11 cellular contexts compared by ENCODE assay signal in the genomic region with DNA sequence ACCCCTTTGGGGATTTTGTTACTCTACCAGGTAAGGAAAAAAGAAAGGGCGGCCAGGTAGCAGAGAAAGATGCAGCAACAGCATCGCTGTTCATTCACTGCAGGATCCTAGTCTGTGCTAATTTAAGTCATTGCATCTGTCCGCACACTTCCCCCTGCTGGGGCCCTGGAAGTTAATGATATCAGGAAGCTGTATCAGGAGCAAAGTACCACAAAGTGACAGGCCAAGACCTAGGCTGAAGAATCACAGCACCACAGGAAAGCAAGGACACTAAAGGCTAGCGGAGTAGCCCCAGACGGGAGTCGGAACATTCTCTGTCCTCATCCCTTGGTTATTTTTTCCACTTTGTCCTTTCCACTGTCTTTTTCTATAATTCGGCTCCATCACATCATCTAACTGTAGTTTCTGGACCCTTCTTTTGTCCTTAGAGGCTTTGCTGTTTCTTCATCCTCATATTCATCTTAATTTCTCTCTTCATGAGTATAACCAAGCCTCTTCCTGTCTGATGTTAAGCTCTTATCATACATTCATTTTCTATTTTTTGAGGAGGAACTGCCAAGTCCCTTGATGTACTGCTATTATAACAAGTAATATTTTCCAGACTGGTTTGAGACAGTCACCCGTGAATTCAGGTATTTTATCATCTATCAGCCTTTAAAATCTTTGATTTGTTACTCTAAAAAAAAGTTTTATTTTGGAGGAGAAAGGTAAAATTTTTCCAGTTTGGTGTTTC. TPM values are rescaled to one million over a fixed set of nuclear protein-coding genes. Genes with fewer than 3 reads are reported as not detected.
DNase-seq lines count a peak whose midpoint lies in the region; ATAC-seq and TF ChIP-seq lines count a peak whose summit lies in the region.
"Had no signal": no experiment of that assay in that cellular context is flagged by ENCODE, and none has a peak within 500 bp of the region (broad histone marks: within the 10 kb centered on the region; RNA-seq: fewer than 3 reads in every experiment).

No MANE protein-coding gene starts in this region.

- no peaks in the 10 kb centered on the region for H3K79me2 ChIP-seq in mesendoderm (ENCODE audit: control insufficient read depth, insufficient read depth, low read length)

- H3K36me3 Mint-ChIP-seq in activated CD8-positive, alpha-beta T cell treated with anti-CD3 and anti-CD28 coated beads for 36 hours (ENCODE audit: low read depth): peaks cover 11% of the 10 kb centered on the region
- no peaks in the 10 kb centered on the region for H3K36me3 Mint-ChIP-seq in activated CD8-positive, alpha-beta T cell treated with anti-CD3 and anti-CD28 coated beads, Interleukin-2, amount 10 ng/mL, durations not matched to agents 7 days and 5 days (ENCODE audit: low read depth)
- peaks cover 41% of the 10 kb centered on the region for H3K36me3 Mint-ChIP-seq in activated T-helper 2 cell treated with anti-CD3 and anti-CD28 coated beads, Interferon-gamma antibody, Interleukin-2, Interleukin-4, amounts not matched to agents 10 μg/mL and 5 μg/mL and 100 μg/mL, durations not matched to agents 14 hours and 24 hours and 36 hours (ENCODE audit: low read depth)

- H3K9me3 Mint-ChIP-seq in activated CD8-positive, alpha-beta T cell treated with anti-CD3 and anti-CD28 coated beads for 36 hours: no peaks in the 10 kb centered on the region
- no peaks in the 10 kb centered on the region for H3K9me3 Mint-ChIP-seq in activated CD8-positive, alpha-beta T cell treated with anti-CD3 and anti-CD28 coated beads, Interleukin-2, amount 10 ng/mL, durations not matched to agents 7 days and 5 days (ENCODE audit: insufficient read depth)
- no peaks in the 10 kb centered on the region for H3K9me3 Mint-ChIP-seq in activated T-helper 2 cell treated with anti-CD3 and anti-CD28 coated beads, Interferon-gamma antibody, Interleukin-2, Interleukin-4, amounts not matched to agents 10 μg/mL and 5 μg/mL and 100 μg/mL, durations not matched to agents 14 hours and 24 hours and 36 hours

- H3K27me3 ChIP-seq in mesendoderm (ENCODE audit: insufficient read depth, low read length, poor library complexity) (no peaks in the 10 kb centered on the region), thyroid gland (no peaks in the 10 kb centered on the region)
- H3K27me3 ChIP-seq: ascending aorta had no signal

- no peak overlapping the region for H2AK5ac ChIP-seq in mesendoderm (ENCODE audit: low read length)

- H3K27ac ChIP-seq in mesendoderm (ENCODE audit: low read depth, low read length) (no peak overlapping the region), thyroid gland (peak overlapping the region; percentile 68 to 78 (median 69))

- ATAC-seq in activated CD8-positive, alpha-beta T cell treated with anti-CD3 and anti-CD28 coated beads for 36 hours: peak; percentile 72
- ATAC-seq in activated CD8-positive, alpha-beta T cell treated with anti-CD3 and anti-CD28 coated beads, Interleukin-2, amount 10 ng/mL, durations not matched to agents 7 days and 5 days: no peak
- ATAC-seq in GM21825 (IDR thresholded peaks at IDR 0.05; ENCODE audit: unreplicated experiment): no peak

- TF ChIP-seq CTCF in activated CD8-positive, alpha-beta T cell treated with anti-CD3 and anti-CD28 coated beads for 36 hours (IDR thresholded peaks at IDR 0.05): no peak
- TF ChIP-seq CTCF in thyroid gland (IDR thresholded peaks at IDR 0.05): no peak

- CTCF ChIA-PET in activated CD8-positive, alpha-beta T cell treated with anti-CD3 and anti-CD28 coated beads for 36 hours (lab: Charles Lee): interaction anchor here (1.0 to 1.6 kb wide), 2 partner anchors 14 to 15 kb away, joined by 3 to 7 read pairs; no protein-coding TSS in a partner anchor
- CTCF ChIA-PET in activated CD8-positive, alpha-beta T cell treated with anti-CD3 and anti-CD28 coated beads, Interleukin-2, amount 10 ng/mL, durations not matched to agents 7 days and 5 days (lab: Charles Lee): interaction anchor here (1.1 kb wide), 1 partner anchor 121 kb away, joined by 3 read pairs; no protein-coding TSS in a partner anchor

- no peak overlapping the region for H2BK120ac ChIP-seq in mesendoderm (ENCODE audit: low read depth, low read length)

- H3K4me3 ChIP-seq in mesendoderm (ENCODE audit: low read length): no peak overlapping the region
- H3K4me3 ChIP-seq in thyroid gland (replicated peaks in 1 of 3): no peak overlapping the region
- H3K4me3 ChIP-seq: ascending aorta had no signal

- H3K18ac ChIP-seq in mesendoderm (ENCODE audit: low read length): no peak overlapping the region

- POLR2A ChIA-PET in activated CD8-positive, alpha-beta T cell treated with anti-CD3 and anti-CD28 coated beads for 36 hours (lab: Charles Lee): interaction anchor here (0.8 to 1.5 kb wide), 4 partner anchors 9 to 58 kb away, joined by 3 to 4 read pairs (median 4); no protein-coding TSS in a partner anchor
- POLR2A ChIA-PET in activated CD8-positive, alpha-beta T cell treated with anti-CD3 and anti-CD28 coated beads, Interleukin-2, amount 10 ng/mL, durations not matched to agents 7 days and 5 days (lab: Charles Lee): no interaction called here

- H3K9ac ChIP-seq in mesendoderm (ENCODE audit: low read length): no peak overlapping the region

- H3K56ac ChIP-seq in mesendoderm (ENCODE audit: low read length): no peak overlapping the region

- intact Hi-C loops in activated CD8-positive, alpha-beta T cell treated with anti-CD3 and anti-CD28 coated beads for 36 hours (cut with micrococcal nuclease): no loop called here
- intact Hi-C loops in activated T-helper 2 cell treated with anti-CD3 and anti-CD28 coated beads, Interferon-gamma antibody, Interleukin-2, Interleukin-4, amounts not matched to agents 10 μg/mL and 5 μg/mL and 100 μg/mL, durations not matched to agents 14 hours and 24 hours and 36 hours (cut with micrococcal nuclease): no loop called here
- intact Hi-C loops in thyroid gland (cut with DNase I): no loop called here

- no peak for TF ChIP-seq POLR2A in thyroid gland (IDR thresholded peaks at IDR 0.05)

- H3K23ac ChIP-seq in mesendoderm (ENCODE audit: low read length): no peak overlapping the region

- WGBS in mesendoderm (ENCODE audit: extremely low coverage, insufficient coverage, low lambda C conversion rate): no CpG with 5 or more reads among the region's 8 CpGs
- 78 to 84% methylated on average over 8 of the region's 8 CpGs for WGBS in thyroid gland, 2 donors

- H3K4me1 ChIP-seq in mesendoderm (ENCODE audit: control insufficient read depth, low read depth, low read length) (no peaks in the 10 kb centered on the region), thyroid gland (peaks cover 26 to 35% of the 10 kb centered on the region in 2 donors)

- no peak overlapping the region for H3K4me3 Mint-ChIP-seq in activated CD8-positive, alpha-beta T cell treated with anti-CD3 and anti-CD28 coated beads for 36 hours
- no peak overlapping the region for H3K4me3 Mint-ChIP-seq in activated CD8-positive, alpha-beta T cell treated with anti-CD3 and anti-CD28 coated beads, Interleukin-2, amount 10 ng/mL, durations not matched to agents 7 days and 5 days
- no peak overlapping the region for H3K4me3 Mint-ChIP-seq in activated T-helper 2 cell treated with anti-CD3 and anti-CD28 coated beads, Interferon-gamma antibody, Interleukin-2, Interleukin-4, amounts not matched to agents 10 μg/mL and 5 μg/mL and 100 μg/mL, durations not matched to agents 14 hours and 24 hours and 36 hours (ENCODE audit: low read depth)

- H3K4me1 Mint-ChIP-seq in activated CD8-positive, alpha-beta T cell treated with anti-CD3 and anti-CD28 coated beads for 36 hours (ENCODE audit: low read depth): peaks cover 45% of the 10 kb centered on the region
- peaks cover 9% of the 10 kb centered on the region for H3K4me1 Mint-ChIP-seq in activated CD8-positive, alpha-beta T cell treated with anti-CD3 and anti-CD28 coated beads, Interleukin-2, amount 10 ng/mL, durations not matched to agents 7 days and 5 days (ENCODE audit: low read depth)
- peaks cover 38% of the 10 kb centered on the region for H3K4me1 Mint-ChIP-seq in activated T-helper 2 cell treated with anti-CD3 and anti-CD28 coated beads, Interferon-gamma antibody, Interleukin-2, Interleukin-4, amounts not matched to agents 10 μg/mL and 5 μg/mL and 100 μg/mL, durations not matched to agents 14 hours and 24 hours and 36 hours (ENCODE audit: low read depth)

- H4K5ac ChIP-seq in mesendoderm (ENCODE audit: low read length): no peak overlapping the region

- no peak overlapping the region for H2BK5ac ChIP-seq in mesendoderm (ENCODE audit: low read length)

- no peak overlapping the region for H4K8ac ChIP-seq in mesendoderm (ENCODE audit: low read depth, low read length)

- no peak overlapping the region for H3K4me2 ChIP-seq in mesendoderm (ENCODE audit: low read length)

- no peak for DNase-seq in activated CD8-positive, alpha-beta T cell treated with anti-CD3 and anti-CD28 coated beads for 36 hours
- no peak for DNase-seq in activated CD8-positive, alpha-beta T cell treated with anti-CD3 and anti-CD28 coated beads, Interleukin-2, amount 10 ng/mL, durations not matched to agents 7 days and 5 days
- no peak for DNase-seq in activated T-helper 2 cell treated with anti-CD3 and anti-CD28 coated beads, Interferon-gamma antibody, Interleukin-2, Interleukin-4, amounts not matched to agents 10 μg/mL and 5 μg/mL and 100 μg/mL, durations not matched to agents 14 hours and 24 hours and 36 hours (ENCODE audit: low spot score)
- DNase-seq in mesendoderm: peak; percentile 23
- no peak for DNase-seq in thyroid gland
- DNase-seq in OCI-M2 (lab: John Stamatoyannopoulos, UW; ENCODE audit: unreplicated experiment): no peak
- DNase-seq in kidney tubule cell (ENCODE audit: low spot score): no peak
- DNase-seq: activated CD4-positive, alpha-beta T cell treated with anti-CD3 and anti-CD28 coated beads, Interleukin-2, amount 50 U/mL, for 1 hour; NCI-H1417 treated with DMSO at 0.1 percent for 48 hours had no signal

- H3K79me1 ChIP-seq in mesendoderm (ENCODE audit: low read length): no peaks in the 10 kb centered on the region

- H3K36me3 ChIP-seq in mesendoderm (ENCODE audit: control insufficient read depth, insufficient read depth, low read length): no peaks in the 10 kb centered on the region
- no peaks in the 10 kb centered on the region for H3K36me3 ChIP-seq in thyroid gland

- no peak overlapping the region for H2BK15ac ChIP-seq in mesendoderm (replicated peaks; ENCODE audit: low read depth)

- H3K27me3 Mint-ChIP-seq in activated CD8-positive, alpha-beta T cell treated with anti-CD3 and anti-CD28 coated beads for 36 hours: no peaks in the 10 kb centered on the region
- no peaks in the 10 kb centered on the region for H3K27me3 Mint-ChIP-seq in activated CD8-positive, alpha-beta T cell treated with anti-CD3 and anti-CD28 coated beads, Interleukin-2, amount 10 ng/mL, durations not matched to agents 7 days and 5 days (ENCODE audit: low read depth)
- H3K27me3 Mint-ChIP-seq in activated T-helper 2 cell treated with anti-CD3 and anti-CD28 coated beads, Interferon-gamma antibody, Interleukin-2, Interleukin-4, amounts not matched to agents 10 μg/mL and 5 μg/mL and 100 μg/mL, durations not matched to agents 14 hours and 24 hours and 36 hours (ENCODE audit: low read depth): no peaks in the 10 kb centered on the region

- no peaks in the 10 kb centered on the region for H3K9me3 ChIP-seq in thyroid gland
- H3K9me3 ChIP-seq: ascending aorta had no signal

- no peak overlapping the region for H3K4ac ChIP-seq in mesendoderm (ENCODE audit: low read depth, low read length)

- peak overlapping the region; percentile 80 for H3K27ac Mint-ChIP-seq in activated CD8-positive, alpha-beta T cell treated with anti-CD3 and anti-CD28 coated beads for 36 hours
- H3K27ac Mint-ChIP-seq in activated CD8-positive, alpha-beta T cell treated with anti-CD3 and anti-CD28 coated beads, Interleukin-2, amount 10 ng/mL, durations not matched to agents 7 days and 5 days: no peak overlapping the region
- H3K27ac Mint-ChIP-seq in activated T-helper 2 cell treated with anti-CD3 and anti-CD28 coated beads, Interferon-gamma antibody, Interleukin-2, Interleukin-4, amounts not matched to agents 10 μg/mL and 5 μg/mL and 100 μg/mL, durations not matched to agents 14 hours and 24 hours and 36 hours: peak overlapping the region; percentile 67

RNA-seq across cellular contexts. Expression of a gene that starts 28.4 kb away (rescaled TPM):
- 10 to 100 TPM; 28.2 to 30.2 TPM for total RNA-seq in activated CD8-positive, alpha-beta T cell treated with anti-CD3 and anti-CD28 coated beads for 36 hours
- 10 to 100 TPM; 17.4 to 19.0 TPM for total RNA-seq in activated CD8-positive, alpha-beta T cell treated with anti-CD3 and anti-CD28 coated beads, Interleukin-2, amount 10 ng/mL, durations not matched to agents 7 days and 5 days
- total RNA-seq in activated T-helper 2 cell treated with anti-CD3 and anti-CD28 coated beads, Interferon-gamma antibody, Interleukin-2, Interleukin-4, amounts not matched to agents 10 μg/mL and 5 μg/mL and 100 μg/mL, durations not matched to agents 14 hours and 24 hours and 36 hours: 64.7 and 66.5 TPM in 2 replicates
- 17.9 TPM for polyA plus RNA-seq in mesendoderm (2013, experiment 1 of 2)
- polyA plus RNA-seq in mesendoderm (2013, experiment 2 of 2): 18.7 TPM
- total RNA-seq in thyroid gland: 10 to 100 TPM; 24.2 to 34.5 (median 26.4) TPM
